ENCODE assay signal across 7 cellular contexts in the genomic region with DNA sequence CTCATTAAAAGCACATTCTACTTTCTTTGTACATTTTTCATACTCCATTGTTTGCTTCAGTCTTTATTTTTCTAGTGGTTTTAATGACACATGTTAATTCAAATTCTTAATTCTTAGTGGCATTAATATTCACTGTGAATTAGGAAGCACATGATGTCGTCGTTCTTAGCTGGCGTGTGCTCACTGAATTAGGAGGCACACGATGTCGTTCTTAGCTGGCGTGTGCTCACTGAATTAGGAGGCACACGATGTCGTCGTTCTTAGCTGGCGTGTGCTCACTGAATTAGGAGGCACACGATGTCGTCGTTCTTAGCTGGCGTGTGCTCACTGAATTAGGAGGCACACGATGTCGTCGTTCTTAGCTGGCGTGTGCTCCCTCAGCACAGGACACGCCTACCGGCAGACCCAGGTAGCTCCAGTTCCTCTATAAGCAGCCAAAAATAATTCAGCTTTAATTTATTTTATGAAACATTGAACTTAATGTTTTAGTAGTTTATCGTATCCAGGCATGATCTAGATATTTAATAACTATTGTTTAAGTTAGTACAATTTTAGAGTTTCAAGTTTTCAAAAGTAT. TPM values are rescaled to one million over a fixed set of nuclear protein-coding genes. Genes with fewer than 3 reads are reported as not detected.
"Had no signal": no experiment of that assay in that cellular context is flagged by ENCODE, and none has a peak within 500 bp of the region (broad histone marks: within the 10 kb centered on the region; RNA-seq: fewer than 3 reads in every experiment).

No MANE protein-coding gene starts in this region.

RNA-seq across cellular contexts. Expression of gene VIPR2, which starts 17.5 kb away (rescaled TPM):
- total RNA-seq: OCI-LY7, PC-3, PC-9, RPMI7951, SJSA1, SK-MEL-5 had no signal
- polyA plus RNA-seq: SK-N-SH had no signal
